Comparison of ENCODE assay signal across 14 cellular contexts in genomic region chr4:84878090-84878489, GRCh38.
DNase-seq lines count a peak whose midpoint lies in the region; ATAC-seq and TF ChIP-seq lines count a peak whose summit lies in the region.
"Had no signal": no experiment of that assay in that cellular context is flagged by ENCODE, and none has a peak within 500 bp of the region (broad histone marks: within the 10 kb centered on the region; RNA-seq: fewer than 3 reads in every experiment).

No MANE protein-coding gene starts in this region.

- H3K9me3 ChIP-seq in endodermal cell (ENCODE audit: control insufficient read depth, low read length): no peaks in the 10 kb centered on the region
- no peaks in the 10 kb centered on the region for H3K9me3 ChIP-seq in mesodermal cell (ENCODE audit: control insufficient read depth, low read length)
- H3K9me3 ChIP-seq: adrenal gland had no signal

- peaks cover 13% of the 10 kb centered on the region for H3K36me3 Mint-ChIP-seq in endodermal cell (ENCODE audit: low read depth)

- H3K36me3 ChIP-seq in endodermal cell (ENCODE audit: control insufficient read depth, insufficient read depth, low read length) (peaks cover 14% of the 10 kb centered on the region), mesodermal cell (ENCODE audit: control insufficient read depth, insufficient read depth, low read length) (peaks cover 13% of the 10 kb centered on the region)
- H3K36me3 ChIP-seq: neural progenitor cell had no signal

- H3K9ac ChIP-seq in endodermal cell (ENCODE audit: extremely low read depth, low read length, poor library complexity, severe bottlenecking): no peak overlapping the region
- H3K9ac ChIP-seq: neural progenitor cell had no signal

- H3K4me1 ChIP-seq in endodermal cell (ENCODE audit: control insufficient read depth, insufficient read depth, low read length) (peaks cover 8% of the 10 kb centered on the region), mesodermal cell (ENCODE audit: control insufficient read depth, insufficient read depth, low read length, poor library complexity, severe bottlenecking) (peaks cover 39% of the 10 kb centered on the region)
- H3K4me1 ChIP-seq: neural progenitor cell had no signal

- DNase-seq in AG10803 (ENCODE audit: low read depth) (peak; percentile 92), NCI-H226 (peak; percentile 42), endodermal cell (no peak), NCI-H510A (lab: John Stamatoyannopoulos, UW) (no peak), anterior cingulate cortex (lab: John Stamatoyannopoulos, UW) (no peak)
- DNase-seq: activated CD8-positive, alpha-beta memory T cell treated with anti-CD3 and anti-CD28 coated beads, Interleukin-2, amount 50 U/mL, for 4 hours; adrenal gland; NCI-H1092 treated with DMSO at 0.1 percent for 48 hours; NCI-H510A treated with DMSO at 0.1 percent for 48 hours had no signal

- 83 to 100% methylated on average over 1 of the region's 1 CpG for WGBS in endodermal cell (ENCODE audit: insufficient coverage in 1 of 2, insufficient read length in 1 of 2), 2 experiments
- WGBS in mesodermal cell (ENCODE audit: insufficient coverage in 2 of 2), 2 experiments: 80% methylated on average over 1 of the region's 1 CpG; no CpG with 5 or more reads in 1 of the 2 experiments

- ATAC-seq in HG03432 (IDR thresholded peaks at IDR 0.05; ENCODE audit: unreplicated experiment) (no peak), GM21529 (IDR thresholded peaks at IDR 0.05; ENCODE audit: unreplicated experiment) (no peak)

- H3K27ac ChIP-seq in endodermal cell (ENCODE audit: low read depth, low read length): no peak overlapping the region
- H3K27ac ChIP-seq in mesodermal cell (ENCODE audit: low read depth, low read length, severe bottlenecking): peak overlapping the region; percentile 64
- H3K27ac ChIP-seq: adrenal gland, neural progenitor cell, VCaP had no signal

- H3K9me3 Mint-ChIP-seq in endodermal cell: no peaks in the 10 kb centered on the region

- H3K4me1 Mint-ChIP-seq in endodermal cell: peaks cover 10% of the 10 kb centered on the region
- H3K4me1 Mint-ChIP-seq: neural progenitor cell had no signal

- H3K4me3 Mint-ChIP-seq in endodermal cell: no peak overlapping the region
- H3K4me3 Mint-ChIP-seq: neural progenitor cell had no signal

- no peaks in the 10 kb centered on the region for H3K27me3 Mint-ChIP-seq in endodermal cell (ENCODE audit: insufficient read depth)

- H3K4me3 ChIP-seq in AG10803 (ENCODE audit: low read length): no peak overlapping the region
- H3K4me3 ChIP-seq in endodermal cell (ENCODE audit: low read length): no peak overlapping the region
- no peak overlapping the region for H3K4me3 ChIP-seq in mesodermal cell (ENCODE audit: extremely low read depth, insufficient read depth, low read length, poor library complexity, severe bottlenecking)
- H3K4me3 ChIP-seq: adrenal gland, neural progenitor cell had no signal

- peak overlapping the region; percentile 6 for H3K27ac Mint-ChIP-seq in endodermal cell
- H3K27ac Mint-ChIP-seq: neural progenitor cell had no signal

- TF ChIP-seq CTCF in AG10803 (conservative IDR thresholded peaks at IDR 0.05; ENCODE audit: low read length) (no peak), endodermal cell (conservative IDR thresholded peaks at IDR 0.05) (no peak)

- no peaks in the 10 kb centered on the region for H3K27me3 ChIP-seq in endodermal cell (ENCODE audit: control insufficient read depth, insufficient read depth, low read length, poor library complexity, severe bottlenecking)
- H3K27me3 ChIP-seq: adrenal gland, neural progenitor cell had no signal

Comparison
In these comparisons a context has a peak if more than half of its experiments do, and no peak if none do; other contexts are left out.
1. DNase-seq: peak in AG10803 (single experiment) and NCI-H226 (single experiment); none in endodermal cell (single experiment), NCI-H510A (single experiment) and anterior cingulate cortex (0 of 58).